In genomic region chr7:137606061-137606674, GRCh38 we compare ENCODE assay signal across 8 cellular contexts.
DNase-seq lines count a peak whose midpoint lies in the region; TF ChIP-seq lines count a peak whose summit lies in the region.

No MANE protein-coding gene starts in this region.

- no peaks in the 10 kb centered on the region for H3K79me2 ChIP-seq in KMS-11 (ENCODE audit: insufficient read depth, low read depth)

- H3K36me3 ChIP-seq in KMS-11 (ENCODE audit: insufficient read depth) = no peaks in the 10 kb centered on the region

- no peaks in the 10 kb centered on the region for H3K4me1 ChIP-seq in KMS-11 (ENCODE audit: low read depth, poor library complexity, severe bottlenecking)

- no peaks in the 10 kb centered on the region for H3K27me3 ChIP-seq in KMS-11 (ENCODE audit: insufficient read depth, low read depth)

- no peaks in the 10 kb centered on the region for H4K20me1 ChIP-seq in KMS-11 (ENCODE audit: insufficient read depth)

- no peak overlapping the region for H3K9ac ChIP-seq in KMS-11

- DNase-seq in DMS53 treated with DMSO at 0.1 percent for 48 hours (lab: John Stamatoyannopoulos, UW; ENCODE audit: unreplicated experiment) (peak; percentile 71), kidney glomerular epithelial cell (lab: John Stamatoyannopoulos, UW) (peak; percentile 55), GM19240 (ENCODE audit: insufficient read length, low spot score) (no peak), ureter (ENCODE audit: low spot score) (no peak)
- no peak for DNase-seq in NK-92 treated with Interleukin-12 subunit alpha and Interleukin-12 subunit beta, amount 100 ng/mL, for 24 hours (lab: John Stamatoyannopoulos, UW)
- no peak for DNase-seq in stimulated activated CD4-positive, alpha-beta T cell treated with anti-CD3 and anti-CD28 coated beads, Interleukin-2, amount 100 ng/mL, for 48 hours

- TF ChIP-seq CTCF in KMS-11 (conservative IDR thresholded peaks at IDR 0.05; ENCODE audit: low read depth, low read length) = peak; percentile 86
- TF ChIP-seq CTCF in VCaP (conservative IDR thresholded peaks at IDR 0.05) = peak; percentile 69

- no peak overlapping the region for H3K27ac ChIP-seq in KMS-11
- no peak overlapping the region for H3K27ac ChIP-seq in VCaP

- H3K4me3 ChIP-seq in KMS-11 (IDR thresholded peaks at IDR 0.05; ENCODE audit: insufficient read depth, low read depth, low read length) = no peak overlapping the region

- no peak overlapping the region for H2AFZ ChIP-seq in KMS-11 (ENCODE audit: low read depth)

- H3K4me2 ChIP-seq in KMS-11 = no peak overlapping the region

Comparison
In these comparisons a context has a peak if more than half of its experiments do, and no peak if none do; other contexts are left out.
1. DNase-seq: peak in DMS53 treated with DMSO at 0.1 percent for 48 hours (single experiment) and kidney glomerular epithelial cell (single experiment); none in NK-92 treated with Interleukin-12 subunit alpha and Interleukin-12 subunit beta, amount 100 ng/mL, for 24 hours (single experiment), GM19240 (single experiment), stimulated activated CD4-positive, alpha-beta T cell treated with anti-CD3 and anti-CD28 coated beads, Interleukin-2, amount 100 ng/mL, for 48 hours (0 of 2) and ureter (single experiment).